In the genomic region with DNA sequence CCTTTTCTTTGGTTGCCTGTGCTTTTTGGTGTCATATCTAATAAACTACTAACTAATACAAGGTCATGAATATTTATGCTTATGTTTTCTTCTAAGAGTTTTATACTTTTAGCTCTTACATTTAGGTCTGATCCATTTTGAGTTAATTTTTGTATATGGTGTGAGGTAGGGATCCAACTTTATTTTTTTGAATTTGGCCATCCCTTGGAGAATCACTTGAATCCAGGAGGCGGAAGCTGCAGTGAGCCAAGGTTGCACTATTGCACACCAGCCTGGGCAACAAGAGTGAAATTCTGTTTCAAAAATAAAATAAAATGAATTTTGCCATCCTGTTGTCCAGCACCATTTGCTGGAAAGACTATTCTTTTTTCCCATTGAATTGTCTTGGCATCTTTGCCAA, we compare ENCODE assay signal across 26 cellular contexts.
"Had no signal": no experiment of that assay in that cellular context is flagged by ENCODE, and none has a peak within 500 bp of the region (broad histone marks: within the 10 kb centered on the region; RNA-seq: fewer than 3 reads in every experiment).

No MANE protein-coding gene starts in this region.

- H3K27ac ChIP-seq: colonic mucosa, coronary artery, epithelial cell of prostate, esophagus muscularis mucosa, esophagus squamous epithelium, foreskin keratinocyte, gastrocnemius medialis, gastroesophageal sphincter, heart left ventricle, heart right ventricle had no signal

- FAIRE-seq: colon, endometrium, endothelial cell of umbilical vein, frontal cortex had no signal

- H3K4me1 ChIP-seq: colonic mucosa, gastrocnemius medialis had no signal

- H3K36me3 ChIP-seq: colonic mucosa, esophagus muscularis mucosa, esophagus squamous epithelium, gastrocnemius medialis, gastroesophageal sphincter, heart left ventricle, heart right ventricle had no signal

- H3K27me3 ChIP-seq: colonic mucosa, esophagus muscularis mucosa, esophagus squamous epithelium, foreskin keratinocyte, gastrocnemius medialis, gastroesophageal sphincter, heart left ventricle, heart right ventricle had no signal

- ATAC-seq: effector memory CD8-positive, alpha-beta T cell; esophagus mucosa; foreskin keratinocyte; gastrocnemius medialis; gastroesophageal sphincter; heart left ventricle; heart right ventricle had no signal

- H3K9me3 ChIP-seq: colonic mucosa, esophagus squamous epithelium, gastrocnemius medialis had no signal

- DNase-seq: colonic mucosa; cortex of kidney; dermis blood vessel endothelial cell; effector CD4-positive, alpha-beta T cell; effector CD8-positive, alpha-beta T cell; effector memory CD4-positive, alpha-beta T cell; effector memory CD8-positive, alpha-beta T cell; endodermal cell; erythroblast; esophagus squamous epithelium; foreskin fibroblast; foreskin keratinocyte; foreskin melanocyte; gastrocnemius medialis; glutamatergic neuron; heart left ventricle; heart right ventricle had no signal

- H3K4me3 ChIP-seq: colonic mucosa, coronary artery, esophagus muscularis mucosa, esophagus squamous epithelium, gastrocnemius medialis, gastroesophageal sphincter, heart left ventricle, heart right ventricle had no signal
